ENCODE assay signal across 23 cellular contexts in the genomic region with DNA sequence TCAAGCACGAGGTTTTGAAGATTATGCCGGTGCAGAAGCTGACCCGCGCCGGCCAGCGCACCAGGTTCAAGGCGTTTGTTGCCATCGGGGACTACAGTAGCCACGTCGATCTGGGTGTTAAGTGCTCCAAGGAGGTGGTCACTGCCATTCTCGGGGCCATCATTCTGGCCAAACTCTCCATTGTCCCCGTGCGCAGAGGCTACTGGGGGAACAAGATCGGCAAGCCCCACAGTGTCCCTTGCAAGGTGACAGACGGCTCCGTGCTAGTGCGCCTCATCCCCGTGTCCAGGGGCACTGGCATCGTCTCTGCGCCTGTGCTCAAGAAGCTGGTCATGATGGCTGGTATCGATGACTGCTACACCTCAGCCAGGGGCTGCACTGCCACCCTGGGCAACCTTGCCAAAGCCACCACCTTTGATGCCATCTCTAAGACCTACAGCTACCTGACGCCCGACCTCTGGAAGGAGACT.
"Had no signal": no experiment of that assay in that cellular context is flagged by ENCODE, and none has a peak within 500 bp of the region (broad histone marks: within the 10 kb centered on the region; RNA-seq: fewer than 3 reads in every experiment).

No MANE protein-coding gene starts in this region.

- H3K27ac ChIP-seq: colonic mucosa, esophagus muscularis mucosa, foreskin keratinocyte, gastroesophageal sphincter, heart left ventricle, hepatocyte, left lung had no signal

- H3K9me3 Mint-ChIP-seq: memory B cell had no signal

- H3K36me3 ChIP-seq: colonic mucosa, esophagus muscularis mucosa, gastroesophageal sphincter, heart left ventricle, left lung had no signal

- H3K27ac Mint-ChIP-seq: dendritic cell treated with granulocyte-macrophage colony-stimulating factor and Interleukin-4, amounts not matched to agents 40 ng/mL and 50 ng/mL, for 4 days; immature natural killer cell; memory B cell had no signal

- H2AFZ ChIP-seq: hepatocyte had no signal

- FAIRE-seq: endothelial cell of umbilical vein, frontal cortex had no signal

- H3K79me2 ChIP-seq: hepatocyte had no signal

- H3K4me1 ChIP-seq: colonic mucosa, esophagus muscularis mucosa, foreskin keratinocyte, gastroesophageal sphincter, heart left ventricle, left lung had no signal

- DNase-seq: cerebellar nuclear complex; colonic mucosa; cortex of kidney; effector CD4-positive, alpha-beta T cell; effector memory CD4-positive, alpha-beta T cell; foreskin keratinocyte; hypothalamus; immature natural killer cell; islet precursor cell; left cardiac atrium; left ventricle myocardium superior; mammary epithelial cell; midbrain had no signal

- H3K4me3 Mint-ChIP-seq: dendritic cell treated with granulocyte-macrophage colony-stimulating factor and Interleukin-4, amounts not matched to agents 40 ng/mL and 50 ng/mL, for 4 days; immature natural killer cell; memory B cell had no signal

- H3K4me2 ChIP-seq: hepatocyte had no signal

- ATAC-seq: foreskin keratinocyte, gastroesophageal sphincter, heart left ventricle, left cardiac atrium, left lung, left ventricle myocardium superior had no signal

- H3K4me3 ChIP-seq: colonic mucosa, esophagus muscularis mucosa, gastroesophageal sphincter, heart left ventricle, hepatocyte, left lung, lung had no signal

- H3K27me3 Mint-ChIP-seq: dendritic cell treated with granulocyte-macrophage colony-stimulating factor and Interleukin-4, amounts not matched to agents 40 ng/mL and 50 ng/mL, for 4 days; memory B cell had no signal

- H3K9me3 ChIP-seq: colonic mucosa, esophagus muscularis mucosa, gastroesophageal sphincter, heart left ventricle, left lung had no signal

- H3K4me1 Mint-ChIP-seq: immature natural killer cell, memory B cell had no signal

- H3K36me3 Mint-ChIP-seq: immature natural killer cell, memory B cell had no signal

- H3K27me3 ChIP-seq: colonic mucosa, esophagus muscularis mucosa, foreskin keratinocyte, gastroesophageal sphincter, heart left ventricle, hepatocyte, left lung had no signal
